8 cellular contexts compared by ENCODE assay signal in genomic region chr5:77210091-77211012, GRCh38. TPM values are rescaled to one million over a fixed set of nuclear protein-coding genes. Genes with fewer than 3 reads are reported as not detected.
DNase-seq lines count a peak whose midpoint lies in the region; ATAC-seq and TF ChIP-seq lines count a peak whose summit lies in the region.

PDE8B (plus strand) TSS chr5:77210680; CDS start chr5:77210926, 246 bp downstream.

- peaks cover 63% of the 10 kb centered on the region for H3K27me3 Mint-ChIP-seq in activated CD8-positive, alpha-beta T cell treated with anti-CD3 and anti-CD28 coated beads, Interleukin-2, amount 10 ng/mL, durations not matched to agents 7 days and 5 days (ENCODE audit: low read depth)

- no peaks in the 10 kb centered on the region for H3K36me3 ChIP-seq in left ventricle myocardium inferior
- H3K36me3 ChIP-seq in psoas muscle (ENCODE audit: insufficient read depth in 1 of 2, low read depth in 1 of 2): no peaks in the 10 kb centered on the region

- H3K9me3 ChIP-seq in left ventricle myocardium inferior (replicated peaks): no peaks in the 10 kb centered on the region
- H3K9me3 ChIP-seq in psoas muscle: no peaks in the 10 kb centered on the region

- H3K36me3 Mint-ChIP-seq in activated CD8-positive, alpha-beta T cell treated with anti-CD3 and anti-CD28 coated beads, Interleukin-2, amount 10 ng/mL, durations not matched to agents 7 days and 5 days (ENCODE audit: low read depth): peaks cover 4% of the 10 kb centered on the region

- no peak within 1 kb of the TSS for H3K27ac Mint-ChIP-seq in activated CD8-positive, alpha-beta T cell treated with anti-CD3 and anti-CD28 coated beads, Interleukin-2, amount 10 ng/mL, durations not matched to agents 7 days and 5 days

- POLR2A ChIA-PET in activated CD8-positive, alpha-beta T cell treated with anti-CD3 and anti-CD28 coated beads, Interleukin-2, amount 10 ng/mL, durations not matched to agents 7 days and 5 days (lab: Charles Lee): no interaction called here

- H3K27me3 ChIP-seq in left ventricle myocardium inferior (ENCODE audit: low read depth) (peaks cover 69% of the 10 kb centered on the region), psoas muscle (ENCODE audit: insufficient read depth in 3 of 3, low read length in 2 of 3) (peaks cover 6 to 59% (median 11%) of the 10 kb centered on the region in 3 donors)

- peak; percentile 74 for ATAC-seq in activated CD8-positive, alpha-beta T cell treated with anti-CD3 and anti-CD28 coated beads, Interleukin-2, amount 10 ng/mL, durations not matched to agents 7 days and 5 days
- peak in 1 of 4 donors; percentile 54 for ATAC-seq in psoas muscle
- ATAC-seq in HG03097 (IDR thresholded peaks at IDR 0.05; ENCODE audit: low FRiP score, unreplicated experiment): no peak
- ATAC-seq in HG02938 (IDR thresholded peaks at IDR 0.05; ENCODE audit: unreplicated experiment): no peak

- H3K4me1 ChIP-seq in left ventricle myocardium inferior (peaks cover 12% of the 10 kb centered on the region), psoas muscle (no peaks in the 10 kb centered on the region)

- peak within 1 kb of the TSS; percentile 73 for H3K4me3 Mint-ChIP-seq in activated CD8-positive, alpha-beta T cell treated with anti-CD3 and anti-CD28 coated beads, Interleukin-2, amount 10 ng/mL, durations not matched to agents 7 days and 5 days

- no peak within 1 kb of the TSS for H3K27ac ChIP-seq in left ventricle myocardium inferior (replicated peaks)
- H3K27ac ChIP-seq in psoas muscle: no peak within 1 kb of the TSS

- TF ChIP-seq CTCF in left ventricle myocardium inferior (IDR thresholded peaks at IDR 0.05; ENCODE audit: borderline replicate concordance) (no peak), psoas muscle (IDR thresholded peaks at IDR 0.05) (no peak)

- H3K4me3 ChIP-seq in left ventricle myocardium inferior (peak within 1 kb of the TSS; percentile 67), psoas muscle (peak within 1 kb of the TSS; percentile 57)

- H3K9me3 Mint-ChIP-seq in activated CD8-positive, alpha-beta T cell treated with anti-CD3 and anti-CD28 coated beads, Interleukin-2, amount 10 ng/mL, durations not matched to agents 7 days and 5 days (ENCODE audit: insufficient read depth): no peaks in the 10 kb centered on the region

- peak in 2 of 3 experiments; percentile 33 to 42 for DNase-seq in NCI-H1417 (lab: John Stamatoyannopoulos, UW)
- no peak for DNase-seq in NCI-H1417 treated with DMSO at 0.1 percent for 48 hours (lab: John Stamatoyannopoulos, UW)
- DNase-seq in activated CD8-positive, alpha-beta T cell treated with anti-CD3 and anti-CD28 coated beads, Interleukin-2, amount 10 ng/mL, durations not matched to agents 7 days and 5 days: no peak
- no peak for DNase-seq in left ventricle myocardium inferior
- no peak for DNase-seq in psoas muscle
- DNase-seq in stimulated activated CD4-positive, alpha-beta T cell treated with anti-CD3 and anti-CD28 coated beads, Interleukin-12 subunit alpha, Interleukin-12 subunit beta, amount 100 ng/mL, for 4 hours: no peak

- intact Hi-C loops in left ventricle myocardium inferior (cut with micrococcal nuclease) (no loop called here), psoas muscle (cut with DNase I) (no loop called here)

- WGBS in psoas muscle, 3 donors: 1 to 3% (median 2%) methylated on average over 34 to 116 of the region's 116 CpGs

- peaks cover 12% of the 10 kb centered on the region for H3K4me1 Mint-ChIP-seq in activated CD8-positive, alpha-beta T cell treated with anti-CD3 and anti-CD28 coated beads, Interleukin-2, amount 10 ng/mL, durations not matched to agents 7 days and 5 days (ENCODE audit: low read depth)

- CTCF ChIA-PET in activated CD8-positive, alpha-beta T cell treated with anti-CD3 and anti-CD28 coated beads, Interleukin-2, amount 10 ng/mL, durations not matched to agents 7 days and 5 days (lab: Charles Lee): no interaction called here

RNA-seq across cellular contexts. Expression of gene PDE8B, which starts in this region (rescaled TPM):
- not detected for total RNA-seq in activated CD8-positive, alpha-beta T cell treated with anti-CD3 and anti-CD28 coated beads, Interleukin-2, amount 10 ng/mL, durations not matched to agents 7 days and 5 days
- total RNA-seq in left ventricle myocardium inferior (5.9 TPM), psoas muscle (1 to 10 TPM in 1 of 4 donors, under 1 TPM in 3; 0.12 to 2.9 (median 0.70) TPM)
- under 1 TPM; 0.18 to 0.48 (median 0.30) TPM for polyA plus RNA-seq in psoas muscle

Comparison
In these comparisons a context has a peak if more than half of its experiments do, and no peak if none do; other contexts are left out.
1. DNase-seq: peak in NCI-H1417 (2 of 3); none in NCI-H1417 treated with DMSO at 0.1 percent for 48 hours (single experiment), activated CD8-positive, alpha-beta T cell treated with anti-CD3 and anti-CD28 coated beads, Interleukin-2, amount 10 ng/mL, durations not matched to agents 7 days and 5 days (single experiment), left ventricle myocardium inferior (single experiment), psoas muscle (0 of 2) and stimulated activated CD4-positive, alpha-beta T cell treated with anti-CD3 and anti-CD28 coated beads, Interleukin-12 subunit alpha, Interleukin-12 subunit beta, amount 100 ng/mL, for 4 hours (single experiment).
2. Peak in ATAC-seq in activated CD8-positive, alpha-beta T cell treated with anti-CD3 and anti-CD28 coated beads, Interleukin-2, amount 10 ng/mL, durations not matched to agents 7 days and 5 days; RNA of the gene not detected or under 1 TPM.